In genomic region chr7:6159524-6160011, GRCh38 we compare ENCODE assay signal across 11 cellular contexts. TPM values are rescaled to one million over a fixed set of nuclear protein-coding genes. Genes with fewer than 3 reads are reported as not detected.
A peak's percentile ranks its signal among the peaks of the same experiment; 100 is the strongest.
DNase-seq lines count a peak whose midpoint lies in the region; ATAC-seq and TF ChIP-seq lines count a peak whose summit lies in the region.
"Had no signal": no experiment of that assay in that cellular context is flagged by ENCODE, and none has a peak within 500 bp of the region (broad histone marks: within the 10 kb centered on the region; RNA-seq: fewer than 3 reads in every experiment).

No MANE protein-coding gene starts in this region.

- H3K9me3 ChIP-seq in osteoblast (ENCODE audit: low read depth, low read length): no peaks in the 10 kb centered on the region
- H3K9me3 ChIP-seq in uterus: no peaks in the 10 kb centered on the region

- H3K79me2 ChIP-seq in osteoblast (ENCODE audit: insufficient read depth, low read length): peaks cover 2% of the 10 kb centered on the region

- no peaks in the 10 kb centered on the region for H3K27me3 Mint-ChIP-seq in activated naive CD8-positive, alpha-beta T cell treated with anti-CD3 and anti-CD28 coated beads for 36 hours
- no peaks in the 10 kb centered on the region for H3K27me3 Mint-ChIP-seq in activated naive CD8-positive, alpha-beta T cell treated with anti-CD3 and anti-CD28 coated beads, Interleukin-2, amount 50 U/mL, for 24 hours
- peaks cover 2% of the 10 kb centered on the region for H3K27me3 Mint-ChIP-seq in endothelial cell (ENCODE audit: unreplicated experiment)
- H3K27me3 Mint-ChIP-seq: activated naive CD8-positive, alpha-beta T cell had no signal

- no peak overlapping the region for H3K4me2 ChIP-seq in osteoblast (ENCODE audit: insufficient read depth, low read length)

- TF ChIP-seq CTCF in endothelial cell (IDR thresholded peaks at IDR 0.05; ENCODE audit: unreplicated experiment) (no peak), osteoblast (IDR thresholded peaks at IDR 0.05; ENCODE audit: extremely low read depth, low read depth, low read length) (no peak), uterus (IDR thresholded peaks at IDR 0.05) (no peak), omental fat pad (IDR thresholded peaks at IDR 0.05) (no peak)

- H3K27ac Mint-ChIP-seq in activated naive CD8-positive, alpha-beta T cell treated with anti-CD3 and anti-CD28 coated beads for 36 hours: peak overlapping the region; percentile 20
- no peak overlapping the region for H3K27ac Mint-ChIP-seq in activated naive CD8-positive, alpha-beta T cell treated with anti-CD3 and anti-CD28 coated beads, Interleukin-2, amount 50 U/mL, for 24 hours
- peak overlapping the region; percentile 24 for H3K27ac Mint-ChIP-seq in endothelial cell (ENCODE audit: unreplicated experiment)
- H3K27ac Mint-ChIP-seq: activated naive CD8-positive, alpha-beta T cell had no signal

- no peak for TF ChIP-seq POLR2A in uterus (IDR thresholded peaks at IDR 0.05)

- no peak overlapping the region for H2AFZ ChIP-seq in osteoblast (ENCODE audit: low read length)

- H3K27ac ChIP-seq in osteoblast (ENCODE audit: low read depth, low read length) (peak overlapping the region; percentile 59), uterus (peak overlapping the region; percentile 17 to 63)
- H3K27ac ChIP-seq: SK-N-MC had no signal

- H3K4me3 ChIP-seq in osteoblast (ENCODE audit: insufficient read depth, low read length) (no peak overlapping the region), uterus (no peak overlapping the region)
- H3K4me3 ChIP-seq: SK-N-MC had no signal

- H4K20me1 ChIP-seq in osteoblast (ENCODE audit: insufficient read depth, low read length): no peaks in the 10 kb centered on the region

- H3K27me3 ChIP-seq in osteoblast (ENCODE audit: insufficient read depth, low read length): no peaks in the 10 kb centered on the region
- no peaks in the 10 kb centered on the region for H3K27me3 ChIP-seq in uterus

- no peaks in the 10 kb centered on the region for H3K9me3 Mint-ChIP-seq in activated naive CD8-positive, alpha-beta T cell treated with anti-CD3 and anti-CD28 coated beads for 36 hours
- no peaks in the 10 kb centered on the region for H3K9me3 Mint-ChIP-seq in activated naive CD8-positive, alpha-beta T cell treated with anti-CD3 and anti-CD28 coated beads, Interleukin-2, amount 50 U/mL, for 24 hours
- H3K9me3 Mint-ChIP-seq in endothelial cell (ENCODE audit: unreplicated experiment): no peaks in the 10 kb centered on the region

- intact Hi-C loops in uterus (cut with DNase I; ENCODE audit: low total_unique reads): loop anchor here (5.0 kb wide), 1 partner anchor 163 kb away; no protein-coding TSS in a partner anchor

- H3K4me1 Mint-ChIP-seq in activated naive CD8-positive, alpha-beta T cell treated with anti-CD3 and anti-CD28 coated beads for 36 hours: no peaks in the 10 kb centered on the region
- no peaks in the 10 kb centered on the region for H3K4me1 Mint-ChIP-seq in activated naive CD8-positive, alpha-beta T cell treated with anti-CD3 and anti-CD28 coated beads, Interleukin-2, amount 50 U/mL, for 24 hours
- H3K4me1 Mint-ChIP-seq in endothelial cell (ENCODE audit: unreplicated experiment): peaks cover 6% of the 10 kb centered on the region

- peaks cover 4% of the 10 kb centered on the region for H3K36me3 Mint-ChIP-seq in activated naive CD8-positive, alpha-beta T cell treated with anti-CD3 and anti-CD28 coated beads for 36 hours
- H3K36me3 Mint-ChIP-seq in activated naive CD8-positive, alpha-beta T cell treated with anti-CD3 and anti-CD28 coated beads, Interleukin-2, amount 50 U/mL, for 24 hours (ENCODE audit: low read depth): peaks cover 24% of the 10 kb centered on the region
- peaks cover 15% of the 10 kb centered on the region for H3K36me3 Mint-ChIP-seq in endothelial cell (ENCODE audit: low read depth, unreplicated experiment)
- H3K36me3 Mint-ChIP-seq: activated naive CD8-positive, alpha-beta T cell had no signal

- no peak for DNase-seq in activated naive CD8-positive, alpha-beta T cell treated with anti-CD3 and anti-CD28 coated beads for 36 hours
- DNase-seq in activated naive CD8-positive, alpha-beta T cell treated with anti-CD3 and anti-CD28 coated beads, Interleukin-2, amount 50 U/mL, for 24 hours: no peak
- DNase-seq in endothelial cell (ENCODE audit: low spot score) (no peak), osteoblast (ENCODE audit: insufficient read length, low spot score, missing footprints) (peak; percentile 86), uterus (no peak), superior temporal gyrus (ENCODE audit: extremely low spot score) (no peak), omental fat pad (ENCODE audit: low spot score) (no peak)
- DNase-seq in stimulated activated CD4-positive, alpha-beta T cell treated with anti-CD3 and anti-CD28 coated beads, Interleukin-12 subunit alpha, Interleukin-12 subunit beta, amount 100 ng/mL, for 4 hours: no peak
- DNase-seq: stimulated activated CD4-positive, alpha-beta T cell treated with anti-CD3 and anti-CD28 coated beads, Interleukin-2, amount 100 ng/mL, for 24 hours had no signal

- H3K36me3 ChIP-seq in osteoblast (ENCODE audit: insufficient read depth, low read length): peaks cover 62% of the 10 kb centered on the region
- no peaks in the 10 kb centered on the region for H3K36me3 ChIP-seq in uterus

- no peak overlapping the region for H3K4me3 Mint-ChIP-seq in activated naive CD8-positive, alpha-beta T cell treated with anti-CD3 and anti-CD28 coated beads for 36 hours
- H3K4me3 Mint-ChIP-seq in activated naive CD8-positive, alpha-beta T cell treated with anti-CD3 and anti-CD28 coated beads, Interleukin-2, amount 50 U/mL, for 24 hours: no peak overlapping the region
- no peak overlapping the region for H3K4me3 Mint-ChIP-seq in endothelial cell (ENCODE audit: unreplicated experiment)
- H3K4me3 Mint-ChIP-seq: activated naive CD8-positive, alpha-beta T cell had no signal

- H3K4me1 ChIP-seq in osteoblast (ENCODE audit: insufficient read depth, low read length) (peaks cover 4% of the 10 kb centered on the region), uterus (no peaks in the 10 kb centered on the region)

- no peak for ATAC-seq in activated naive CD8-positive, alpha-beta T cell treated with anti-CD3 and anti-CD28 coated beads, Interleukin-2, amount 50 U/mL, for 24 hours
- no peak for ATAC-seq in omental fat pad (ENCODE audit: low FRiP score)

RNA-seq across cellular contexts. Expression of gene USP42, which starts 54.8 kb away (rescaled TPM):
- total RNA-seq in activated naive CD8-positive, alpha-beta T cell treated with anti-CD3 and anti-CD28 coated beads for 36 hours: 10 to 100 TPM; 11.9 to 12.9 TPM
- total RNA-seq in endothelial cell (ENCODE audit: unreplicated experiment) (16.2 TPM), osteoblast (6.8 and 8.0 TPM in 2 replicates), uterus (10 to 100 TPM in 1 of 4 donors, 1 to 10 TPM in 3; 3.3 to 19.9 (median 9.4) TPM), omental fat pad (10 to 100 TPM in 1 of 4 donors, 1 to 10 TPM in 3; 5.8 to 13.1 (median 8.2) TPM)
